ENCODE assay signal across 10 cellular contexts in the genomic region with DNA sequence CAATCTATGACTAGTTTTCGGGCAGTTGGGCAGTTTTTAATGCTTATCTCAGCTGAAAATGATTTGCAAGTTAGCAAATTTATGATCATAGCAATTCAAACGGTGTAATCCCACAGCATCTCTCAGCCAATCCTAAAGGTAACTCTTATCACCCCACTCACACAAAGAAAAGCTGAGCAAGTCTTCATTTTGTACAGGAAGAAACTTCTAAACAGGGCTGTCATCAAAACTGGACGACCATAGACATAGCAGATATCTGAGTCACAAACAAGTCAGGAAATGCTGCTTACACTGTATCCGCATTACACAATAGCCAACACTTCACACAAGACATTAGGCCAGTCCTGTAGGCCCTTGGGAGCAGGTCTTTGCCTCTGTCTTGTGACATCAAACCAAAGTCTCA. TPM values are rescaled to one million over a fixed set of nuclear protein-coding genes. Genes with fewer than 3 reads are reported as not detected.
DNase-seq lines count a peak whose midpoint lies in the region; ATAC-seq, FAIRE-seq and TF ChIP-seq lines count a peak whose summit lies in the region.
"Had no signal": no experiment of that assay in that cellular context is flagged by ENCODE, and none has a peak within 500 bp of the region (broad histone marks: within the 10 kb centered on the region; RNA-seq: fewer than 3 reads in every experiment).

No MANE protein-coding gene starts in this region.

- H3K9me3 Mint-ChIP-seq in immature natural killer cell = no peaks in the 10 kb centered on the region

- H3K4me3 Mint-ChIP-seq in immature natural killer cell = no peak overlapping the region

- no peaks in the 10 kb centered on the region for H3K36me3 Mint-ChIP-seq in immature natural killer cell

- peak overlapping the region; percentile 73 to 99 (median 94); a peak in 21 of 22 replicates for H3K4me2 ChIP-seq in BLaER1 treated with 17β-estradiol and CSF1 and Interleukin-3, amounts not matched to agents 10 nM and 100 nM

- no peak for TF ChIP-seq CTCF in NB4 (IDR thresholded peaks at IDR 0.05; ENCODE audit: low read depth, low read length)
- TF ChIP-seq CTCF in bronchial epithelial cell (IDR thresholded peaks at IDR 0.05; ENCODE audit: insufficient read depth, low read length, severe bottlenecking) = no peak

- peak overlapping the region; percentile 59 to 96 (median 93); a peak in 20 of 22 replicates for H3K9ac ChIP-seq in BLaER1 treated with 17β-estradiol and CSF1 and Interleukin-3, amounts not matched to agents 10 nM and 100 nM

- WGBS in mesodermal cell (ENCODE audit: insufficient coverage in 2 of 2), 2 experiments = 59 to 82% methylated on average over 3 of the region's 4 CpGs

- H4K20me1 ChIP-seq in BLaER1 treated with 17β-estradiol and CSF1 and Interleukin-3, amounts not matched to agents 10 nM and 100 nM = peaks cover 13 to 22% (median 22%) of the 10 kb centered on the region in 11 experiments; a peak in 21 of 22 replicates

- no peaks in the 10 kb centered on the region for H3K27me3 ChIP-seq in BLaER1 treated with 17β-estradiol and CSF1 and Interleukin-3, amounts not matched to agents 10 nM and 100 nM
- H3K27me3 ChIP-seq in bronchial epithelial cell (ENCODE audit: control insufficient read depth, insufficient read depth, low read length) = no peaks in the 10 kb centered on the region

- DNase-seq in NB4 (ENCODE audit: low read depth) = peak; percentile 95
- peak; percentile 99 for DNase-seq in bronchial epithelial cell (ENCODE audit: low read depth)
- no peak for DNase-seq in stimulated activated CD8-positive, alpha-beta memory T cell treated with anti-CD3 and anti-CD28 coated beads, Interleukin-4, amount 100 ng/mL, for 48 hours
- DNase-seq in immature natural killer cell = no peak
- DNase-seq: activated CD8-positive, alpha-beta memory T cell treated with anti-CD3 and anti-CD28 coated beads for 24 hours; NCI-H526 treated with DMSO at 0.1 percent for 48 hours had no signal

- H3K27me3 Mint-ChIP-seq in immature natural killer cell (ENCODE audit: low read depth in 3 of 3) = peaks cover 6 to 22% (median 12%) of the 10 kb centered on the region in 3 donors

- peak; percentile 77 for FAIRE-seq in bronchial epithelial cell (lab: Jason Lieb, UNC)

- TF ChIP-seq POLR2A in NB4 (IDR thresholded peaks at IDR 0.05; ENCODE audit: extremely low read depth, insufficient read length) = peak; percentile 17

- peaks cover 31 to 36% of the 10 kb centered on the region in 2 donors for H3K4me1 Mint-ChIP-seq in immature natural killer cell

- H3K27ac ChIP-seq in BLaER1 treated with 17β-estradiol and CSF1 and Interleukin-3, amounts not matched to agents 10 nM and 100 nM = peak overlapping the region; percentile 67 to 98 (median 94)
- peak overlapping the region; percentile 91 for H3K27ac ChIP-seq in mesodermal cell (ENCODE audit: low read depth, low read length, severe bottlenecking)

- peaks cover 36 to 76% (median 52%) of the 10 kb centered on the region in 10 experiments for H3K4me1 ChIP-seq in BLaER1 treated with 17β-estradiol and CSF1 and Interleukin-3, amounts not matched to agents 10 nM and 100 nM
- peaks cover 30% of the 10 kb centered on the region for H3K4me1 ChIP-seq in mesodermal cell (ENCODE audit: control insufficient read depth, insufficient read depth, low read length, poor library complexity, severe bottlenecking)

- H3K9me3 ChIP-seq in BLaER1 treated with 17β-estradiol and CSF1 and Interleukin-3, amounts not matched to agents 10 nM and 100 nM (replicated peaks in 1 of 11) = no peaks in the 10 kb centered on the region
- H3K9me3 ChIP-seq in mesodermal cell (ENCODE audit: control insufficient read depth, low read length) = no peaks in the 10 kb centered on the region

- H3K27ac Mint-ChIP-seq in immature natural killer cell = no peak overlapping the region

- peak overlapping the region in 2 of 10 experiments; percentile 2 to 3; a peak in 4 of 20 replicates for H3K4me3 ChIP-seq in BLaER1 treated with 17β-estradiol and CSF1 and Interleukin-3, amounts not matched to agents 10 nM and 100 nM
- peak overlapping the region; percentile 22 for H3K4me3 ChIP-seq in NB4 (ENCODE audit: low read depth, low read length)
- H3K4me3 ChIP-seq in bronchial epithelial cell (ENCODE audit: low read depth, low read length) = no peak overlapping the region
- no peak overlapping the region for H3K4me3 ChIP-seq in mesodermal cell (ENCODE audit: extremely low read depth, insufficient read depth, low read length, poor library complexity, severe bottlenecking)

- peaks cover 0 to 7% (median 0%) of the 10 kb centered on the region in 11 experiments; a peak in 1 of 22 replicates for H3K36me3 ChIP-seq in BLaER1 treated with 17β-estradiol and CSF1 and Interleukin-3, amounts not matched to agents 10 nM and 100 nM
- H3K36me3 ChIP-seq in bronchial epithelial cell (ENCODE audit: control insufficient read depth, insufficient read depth, low read length) (no peaks in the 10 kb centered on the region), mesodermal cell (ENCODE audit: control insufficient read depth, insufficient read depth, low read length) (peaks cover 12% of the 10 kb centered on the region)

- ATAC-seq in GM19023 (IDR thresholded peaks at IDR 0.05; ENCODE audit: unreplicated experiment) (no peak), GM18867 (IDR thresholded peaks at IDR 0.05; ENCODE audit: unreplicated experiment) (no peak)

RNA-seq across cellular contexts. Expression of gene ENC1, which starts 2.6 kb away (rescaled TPM):
- total RNA-seq in bronchial epithelial cell = 3.5 and 3.9 TPM in 2 replicates
- polyA plus RNA-seq in mesodermal cell (2013, experiment 1 of 2) = 138 TPM
- polyA plus RNA-seq in mesodermal cell (2013, experiment 2 of 2) = 107 TPM
- polyA plus RNA-seq in immature natural killer cell = 10 to 100 TPM in 2 of 3 donors, 1 to 10 TPM in 1; 5.4 to 17.2 (median 12.7) TPM

RNA-seq across cellular contexts. Expression of gene HEXB, which starts 41.9 kb away (rescaled TPM):
- total RNA-seq in bronchial epithelial cell = 220 and 264 TPM in 2 replicates
- polyA plus RNA-seq in mesodermal cell (2013, experiment 1 of 2) = 106 TPM
- polyA plus RNA-seq in mesodermal cell (2013, experiment 2 of 2) = 108 TPM
- polyA plus RNA-seq in immature natural killer cell = 100 to 1,000 TPM; 122 to 199 (median 128) TPM

Comparison
In these comparisons a context has a peak if more than half of its experiments do, and no peak if none do; other contexts are left out.
1. DNase-seq: peak in NB4 (single experiment) and bronchial epithelial cell (single experiment); none in stimulated activated CD8-positive, alpha-beta memory T cell treated with anti-CD3 and anti-CD28 coated beads, Interleukin-4, amount 100 ng/mL, for 48 hours (single experiment) and immature natural killer cell (0 of 3).